Comparison of ENCODE assay signal across 1 cellular context in genomic region chr7:121824276-121824675, GRCh38.
TF ChIP-seq lines count a peak whose summit lies in the region.

No MANE protein-coding gene starts in this region.

TF ChIP-seq in HepG2, 621 proteins besides CTCF, POLR2A, EP300 and RAD21 (continued from another document):
- TF ChIP-seq TFE3 (CRISPR knock-in tag; IDR thresholded peaks at IDR 0.05): peak; percentile 86
- TF ChIP-seq CREBL2 (CRISPR knock-in tag; IDR thresholded peaks at IDR 0.05; ENCODE audit: borderline replicate concordance): no peak
- no peak for TF ChIP-seq E2F1 (CRISPR knock-in tag; IDR thresholded peaks at IDR 0.05)
- no peak for TF ChIP-seq U2AF2 (IDR thresholded peaks at IDR 0.05; ENCODE audit: low read depth, low read length)
- no peak for TF ChIP-seq ATRX (CRISPR knock-in tag; IDR thresholded peaks at IDR 0.05; ENCODE audit: borderline replicate concordance)
- TF ChIP-seq WIZ (CRISPR knock-in tag; IDR thresholded peaks at IDR 0.05): no peak; the same call in 1 of the 2 replicates
- TF ChIP-seq MLX (CRISPR knock-in tag; IDR thresholded peaks at IDR 0.05): peak; percentile 78; the same call in 1 of the 2 replicates
- TF ChIP-seq HMG20A (CRISPR knock-in tag; IDR thresholded peaks at IDR 0.05; ENCODE audit: borderline replicate concordance): peak; percentile 85; the same call in 1 of the 2 replicates
- peak in 1 of 2 experiments; percentile 85; a peak in 2 of 4 replicates for TF ChIP-seq ATF4 (CRISPR knock-in tag; IDR thresholded peaks at IDR 0.05)
- no peak for TF ChIP-seq ZNF20 (CRISPR knock-in tag; IDR thresholded peaks at IDR 0.05)
- TF ChIP-seq SP4 (CRISPR knock-in tag; IDR thresholded peaks at IDR 0.05): no peak
- peak; percentile 63; the same call in 1 of the 2 replicates for TF ChIP-seq KDM6A (CRISPR knock-in tag; IDR thresholded peaks at IDR 0.05; ENCODE audit: low read depth)
- no peak for TF ChIP-seq FOXA1 (IDR thresholded peaks at IDR 0.05)
- TF ChIP-seq FOXA1 (CRISPR knock-in tag; IDR thresholded peaks at IDR 0.05): 0 out of 2 replicates have a peak, but pooled peaks have one; percentile 41
- TF ChIP-seq MED1 (CRISPR knock-in tag; IDR thresholded peaks at IDR 0.05): peak; percentile 31; the same call in 1 of the 2 replicates
- peak; percentile 56; the same call in 1 of the 2 replicates for TF ChIP-seq ATF3 (CRISPR knock-in tag; IDR thresholded peaks at IDR 0.05)
- no peak for TF ChIP-seq RNF2 (conservative IDR thresholded peaks at IDR 0.05; ENCODE audit: low read depth)
- no peak for TF ChIP-seq MBNL3 (CRISPR knock-in tag; conservative IDR thresholded peaks at IDR 0.05)
- peak; percentile 90 for TF ChIP-seq ARID5B (CRISPR knock-in tag; IDR thresholded peaks at IDR 0.05)
- peak; percentile 48; the same call in 1 of the 2 replicates for TF ChIP-seq TARDBP (CRISPR knock-in tag; IDR thresholded peaks at IDR 0.05)
- no peak for TF ChIP-seq ZNF451 (CRISPR knock-in tag; IDR thresholded peaks at IDR 0.05)
- TF ChIP-seq HHEX (CRISPR knock-in tag; IDR thresholded peaks at IDR 0.05): no peak
- TF ChIP-seq ZKSCAN1 (IDR thresholded peaks at IDR 0.05; ENCODE audit: low read length): no peak
- TF ChIP-seq HDAC1 (CRISPR knock-in tag; IDR thresholded peaks at IDR 0.05): peak; percentile 39; the same call in 1 of the 2 replicates
- peak; percentile 50 for TF ChIP-seq RXRB (CRISPR knock-in tag; IDR thresholded peaks at IDR 0.05; ENCODE audit: borderline replicate concordance)
- peak; percentile 91 for TF ChIP-seq HNF4A (CRISPR knock-in tag; IDR thresholded peaks at IDR 0.05)
- TF ChIP-seq MEIS2 (CRISPR knock-in tag; IDR thresholded peaks at IDR 0.05): no peak
- TF ChIP-seq ZNF10 (CRISPR knock-in tag; IDR thresholded peaks at IDR 0.05; ENCODE audit: borderline replicate concordance, low read depth): no peak
- TF ChIP-seq DPF2 (CRISPR knock-in tag; IDR thresholded peaks at IDR 0.05; ENCODE audit: borderline replicate concordance, low read depth): no peak
- no peak for TF ChIP-seq IKZF4 (CRISPR knock-in tag; IDR thresholded peaks at IDR 0.05; ENCODE audit: borderline replicate concordance, low read depth, not compliant biosample characterization)
- no peak for TF ChIP-seq MXD1 (CRISPR knock-in tag; IDR thresholded peaks at IDR 0.05)
- TF ChIP-seq ZFP82 (CRISPR knock-in tag; IDR thresholded peaks at IDR 0.05; ENCODE audit: borderline replicate concordance): no peak
- TF ChIP-seq CEBPZ (IDR thresholded peaks at IDR 0.05; ENCODE audit: low read length): no peak
- TF ChIP-seq ATF7 (IDR thresholded peaks at IDR 0.05): peak; percentile 82
- no peak for TF ChIP-seq ATF7 (CRISPR knock-in tag; IDR thresholded peaks at IDR 0.05)
- TF ChIP-seq NCOA2 (CRISPR knock-in tag; IDR thresholded peaks at IDR 0.05): peak; percentile 63; the same call in 1 of the 2 replicates
- peak; percentile 35; the same call in 1 of the 2 replicates for TF ChIP-seq ETV5 (CRISPR knock-in tag; IDR thresholded peaks at IDR 0.05; ENCODE audit: borderline replicate concordance)
- peak; percentile 32; the same call in 1 of the 2 replicates for TF ChIP-seq ZMYM4 (CRISPR knock-in tag; IDR thresholded peaks at IDR 0.05)
